ENCODE assay signal across 19 cellular contexts in the genomic region with DNA sequence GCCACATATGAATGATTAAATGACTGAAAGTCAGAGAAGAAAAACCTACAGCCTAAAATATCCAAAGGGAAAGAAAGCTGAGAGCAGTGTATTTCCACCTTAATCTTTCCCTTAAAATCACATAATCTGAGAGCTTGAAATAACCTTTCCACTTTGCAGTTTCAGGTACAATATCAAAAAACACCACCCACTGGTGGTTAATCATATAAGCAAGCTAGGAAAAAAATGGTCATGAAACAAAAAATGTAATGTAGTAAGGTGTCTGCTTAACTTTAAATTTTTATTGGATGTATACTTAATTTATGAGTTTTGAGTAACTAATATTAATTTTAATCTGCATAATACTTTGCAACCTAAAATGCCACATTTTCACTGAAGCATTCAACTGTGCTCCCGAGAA. TPM values are rescaled to one million over a fixed set of nuclear protein-coding genes. Genes with fewer than 3 reads are reported as not detected.
DNase-seq lines count a peak whose midpoint lies in the region; ATAC-seq and TF ChIP-seq lines count a peak whose summit lies in the region.
"Had no signal": no experiment of that assay in that cellular context is flagged by ENCODE, and none has a peak within 500 bp of the region (broad histone marks: within the 10 kb centered on the region; RNA-seq: fewer than 3 reads in every experiment).

No MANE protein-coding gene starts in this region.

- H3K36me3 ChIP-seq in SK-N-SH (replicated peaks in 1 of 2; ENCODE audit: control insufficient read depth in 1 of 2, insufficient read depth in 2 of 2, low read length in 1 of 2) (no peaks in the 10 kb centered on the region), Peyer's patch (no peaks in the 10 kb centered on the region)
- H3K36me3 ChIP-seq: lower lobe of right lung, sigmoid colon, vagina had no signal

- peaks cover 12% of the 10 kb centered on the region for H3F3A ChIP-seq in SK-N-SH (replicated peaks; ENCODE audit: insufficient read depth)

- CTCF ChIA-PET in SK-N-SH (lab: Yijun Ruan, JAX) = interaction anchor here (0.7 to 3.7 kb wide), 12 partner anchors 10 to 763 kb away, joined by 3 to 15 read pairs (median 4); no protein-coding TSS in a partner anchor

- TF ChIP-seq CTCF in SK-N-SH (IDR thresholded peaks at IDR 0.05) (peak; percentile 42), fibroblast of mammary gland (conservative IDR thresholded peaks at IDR 0.05; ENCODE audit: control insufficient read depth, insufficient read depth, low read depth, low read length) (peak; percentile 21), retinal pigment epithelial cell (conservative IDR thresholded peaks at IDR 0.05; ENCODE audit: low read depth, low read length) (peak; percentile 31), Peyer's patch (IDR thresholded peaks at IDR 0.05) (peak in 1 of 6 experiments; percentile 4)

- TF ChIP-seq RAD21 in SK-N-SH (IDR thresholded peaks at IDR 0.05; ENCODE audit: low read length) = no peak

- H3K4me2 ChIP-seq in SK-N-SH = no peak overlapping the region

- TF ChIP-seq POLR2A in Peyer's patch (IDR thresholded peaks at IDR 0.05) = no peak

- POLR2A ChIA-PET in SK-N-SH (lab: Yijun Ruan, JAX) = no interaction called here

- no peak for TF ChIP-seq EP300 in SK-N-SH (IDR thresholded peaks at IDR 0.05; ENCODE audit: borderline replicate concordance in 1 of 2, low read depth in 1 of 2, low read length in 1 of 2)

- no peaks in the 10 kb centered on the region for H3K9me3 ChIP-seq in SK-N-SH
- no peaks in the 10 kb centered on the region for H3K9me3 ChIP-seq in Peyer's patch
- H3K9me3 ChIP-seq: lower lobe of right lung, sigmoid colon, vagina had no signal

- no peaks in the 10 kb centered on the region for H3K9me2 ChIP-seq in SK-N-SH

- no peak overlapping the region for H3K9ac ChIP-seq in SK-N-SH

- ATAC-seq in SK-N-SH treated with all-trans-retinoic acid at 6 μM for 48 hours = no peak
- ATAC-seq in HG02885 (IDR thresholded peaks at IDR 0.05; ENCODE audit: poor library complexity, unreplicated experiment) = no peak
- ATAC-seq: lower lobe of right lung; natural killer cell treated with Interleukin-12 subunit alpha and Interleukin-12 subunit beta and Interleukin-15 and Interleukin-18, amount 100 ng/mL, for 72 hours; stimulated activated memory B cell treated with anti-CD40 and anti-IgM and Interleukin-4, amounts not matched to agents 10 μg/mL and 1 μg/mL and 100 μg/mL, for 72 hours; T-cell had no signal

- no peak overlapping the region for H3K4me3 ChIP-seq in SK-N-SH (ENCODE audit: low read depth in 2 of 2, low read length in 1 of 2)
- no peak overlapping the region for H3K4me3 ChIP-seq in fibroblast of mammary gland (ENCODE audit: control insufficient read depth, low read depth, low read length)
- no peak overlapping the region for H3K4me3 ChIP-seq in retinal pigment epithelial cell (ENCODE audit: low read length)
- no peak overlapping the region for H3K4me3 ChIP-seq in Peyer's patch
- H3K4me3 ChIP-seq: lower lobe of right lung, sigmoid colon, vagina had no signal

- H2AFZ ChIP-seq in SK-N-SH (ENCODE audit: low read depth) = no peak overlapping the region

- no peaks in the 10 kb centered on the region for H4K20me1 ChIP-seq in SK-N-SH (ENCODE audit: insufficient read depth)

- no peaks in the 10 kb centered on the region for H3K27me3 ChIP-seq in SK-N-SH (ENCODE audit: insufficient read depth)
- no peaks in the 10 kb centered on the region for H3K27me3 ChIP-seq in Peyer's patch
- H3K27me3 ChIP-seq: sigmoid colon, vagina had no signal

- WGBS in SK-N-SH (ENCODE audit: low lambda C conversion rate) = 97% methylated on average over 1 of the region's 1 CpG

- DNase-seq in SK-N-SH = no peak
- DNase-seq in RPMI8226 = peak; percentile 29
- no peak for DNase-seq in fibroblast of mammary gland (ENCODE audit: low read depth)
- DNase-seq in retinal pigment epithelial cell (ENCODE audit: low read depth) = no peak
- no peak for DNase-seq in Peyer's patch
- no peak for DNase-seq in T1000 (lab: John Stamatoyannopoulos, UW)
- DNase-seq: activated naive CD8-positive, alpha-beta T cell treated with anti-CD3 and anti-CD28 coated beads, Interleukin-2, amount 10 ng/mL, durations not matched to agents 7 days and 5 days; COR-L47; GOT3; lower lobe of right lung; NCI-H1417 treated with DMSO at 0.1 percent for 48 hours; OCI-M1; T-cell had no signal

- peaks cover 0 to 19% of the 10 kb centered on the region in 2 experiments; a peak in 2 of 4 replicates for H3K4me1 ChIP-seq in SK-N-SH (ENCODE audit: control insufficient read depth in 1 of 2, insufficient read depth in 2 of 2, low read depth in 1 of 2, low read length in 1 of 2)
- H3K4me1 ChIP-seq in Peyer's patch = peaks cover 0 to 4% (median 0%) of the 10 kb centered on the region in 4 donors

- H3K79me2 ChIP-seq in SK-N-SH (ENCODE audit: insufficient read depth) = peaks cover 6% of the 10 kb centered on the region; the same call in 1 of the 2 replicates

- H3K27ac ChIP-seq in SK-N-SH (ENCODE audit: low read depth in 2 of 2, low read length in 1 of 2) = no peak overlapping the region; a peak in 1 of 4 replicates
- no peak overlapping the region for H3K27ac ChIP-seq in Peyer's patch
- H3K27ac ChIP-seq: lower lobe of right lung, vagina had no signal

TF ChIP-seq in SK-N-SH, 30 proteins besides CTCF, POLR2A, EP300 and RAD21 (continues in another document):
- TF ChIP-seq JUND (IDR thresholded peaks at IDR 0.05) = no peak
- TF ChIP-seq RFX5 (IDR thresholded peaks at IDR 0.05; ENCODE audit: low read length) = no peak
- TF ChIP-seq, protein P1, sequence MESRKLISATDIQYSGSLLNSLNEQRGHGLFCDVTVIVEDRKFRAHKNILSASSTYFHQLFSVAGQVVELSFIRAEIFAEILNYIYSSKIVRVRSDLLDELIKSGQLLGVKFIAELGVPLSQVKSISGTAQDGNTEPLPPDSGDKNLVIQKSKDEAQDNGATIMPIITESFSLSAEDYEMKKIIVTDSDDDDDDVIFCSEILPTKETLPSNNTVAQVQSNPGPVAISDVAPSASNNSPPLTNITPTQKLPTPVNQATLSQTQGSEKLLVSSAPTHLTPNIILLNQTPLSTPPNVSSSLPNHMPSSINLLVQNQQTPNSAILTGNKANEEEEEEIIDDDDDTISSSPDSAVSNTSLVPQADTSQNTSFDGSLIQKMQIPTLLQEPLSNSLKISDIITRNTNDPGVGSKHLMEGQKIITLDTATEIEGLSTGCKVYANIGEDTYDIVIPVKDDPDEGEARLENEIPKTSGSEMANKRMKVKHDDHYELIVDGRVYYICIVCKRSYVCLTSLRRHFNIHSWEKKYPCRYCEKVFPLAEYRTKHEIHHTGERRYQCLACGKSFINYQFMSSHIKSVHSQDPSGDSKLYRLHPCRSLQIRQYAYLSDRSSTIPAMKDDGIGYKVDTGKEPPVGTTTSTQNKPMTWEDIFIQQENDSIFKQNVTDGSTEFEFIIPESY (IDR thresholded peaks at IDR 0.05; ENCODE audit: borderline replicate concordance, low read depth) = no peak
- TF ChIP-seq MEF2A (IDR thresholded peaks at IDR 0.05; ENCODE audit: borderline replicate concordance, low read depth) = no peak
- no peak for TF ChIP-seq FOXJ3 (CRISPR knock-in tag; IDR thresholded peaks at IDR 0.05)
- no peak for TF ChIP-seq RXRA (IDR thresholded peaks at IDR 0.05; ENCODE audit: borderline replicate concordance, low read depth)
- TF ChIP-seq NRF1 (IDR thresholded peaks at IDR 0.05; ENCODE audit: low read depth, low read length) = no peak
- no peak for TF ChIP-seq SMC3 (IDR thresholded peaks at IDR 0.05; ENCODE audit: low read depth, low read length)

TF ChIP-seq in SK-N-SH treated with all-trans-retinoic acid at 6 μM for 48 hours, 23 proteins besides CTCF, POLR2A, EP300 and RAD21 (continues in another document):
- TF ChIP-seq ZFP30 (CRISPR knock-in tag; IDR thresholded peaks at IDR 0.05) (no peak), ZNF565 (CRISPR knock-in tag; conservative IDR thresholded peaks at IDR 0.05; ENCODE audit: low read depth) (no peak), ARNTL (CRISPR knock-in tag; IDR thresholded peaks at IDR 0.05; ENCODE audit: borderline replicate concordance, low read depth) (no peak), PPARA (CRISPR knock-in tag; IDR thresholded peaks at IDR 0.05; ENCODE audit: borderline replicate concordance) (no peak), BACH2 (CRISPR knock-in tag; IDR thresholded peaks at IDR 0.05; ENCODE audit: borderline replicate concordance) (no peak), CSDC2 (CRISPR knock-in tag; IDR thresholded peaks at IDR 0.05) (no peak), ZNF70 (CRISPR knock-in tag; IDR thresholded peaks at IDR 0.05) (no peak), ZFP3 (CRISPR knock-in tag; IDR thresholded peaks at IDR 0.05) (no peak), SNAI2 (CRISPR knock-in tag; IDR thresholded peaks at IDR 0.05) (no peak)
- TF ChIP-seq, protein P2, sequence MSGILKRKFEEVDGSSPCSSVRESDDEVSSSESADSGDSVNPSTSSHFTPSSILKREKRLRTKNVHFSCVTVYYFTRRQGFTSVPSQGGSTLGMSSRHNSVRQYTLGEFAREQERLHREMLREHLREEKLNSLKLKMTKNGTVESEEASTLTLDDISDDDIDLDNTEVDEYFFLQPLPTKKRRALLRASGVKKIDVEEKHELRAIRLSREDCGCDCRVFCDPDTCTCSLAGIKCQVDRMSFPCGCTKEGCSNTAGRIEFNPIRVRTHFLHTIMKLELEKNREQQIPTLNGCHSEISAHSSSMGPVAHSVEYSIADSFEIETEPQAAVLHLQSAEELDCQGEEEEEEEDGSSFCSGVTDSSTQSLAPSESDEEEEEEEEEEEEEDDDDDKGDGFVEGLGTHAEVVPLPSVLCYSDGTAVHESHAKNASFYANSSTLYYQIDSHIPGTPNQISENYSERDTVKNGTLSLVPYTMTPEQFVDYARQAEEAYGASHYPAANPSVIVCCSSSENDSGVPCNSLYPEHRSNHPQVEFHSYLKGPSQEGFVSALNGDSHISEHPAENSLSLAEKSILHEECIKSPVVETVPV (CRISPR knock-in tag; IDR thresholded peaks at IDR 0.05) = no peak
- TF ChIP-seq, protein P3, sequence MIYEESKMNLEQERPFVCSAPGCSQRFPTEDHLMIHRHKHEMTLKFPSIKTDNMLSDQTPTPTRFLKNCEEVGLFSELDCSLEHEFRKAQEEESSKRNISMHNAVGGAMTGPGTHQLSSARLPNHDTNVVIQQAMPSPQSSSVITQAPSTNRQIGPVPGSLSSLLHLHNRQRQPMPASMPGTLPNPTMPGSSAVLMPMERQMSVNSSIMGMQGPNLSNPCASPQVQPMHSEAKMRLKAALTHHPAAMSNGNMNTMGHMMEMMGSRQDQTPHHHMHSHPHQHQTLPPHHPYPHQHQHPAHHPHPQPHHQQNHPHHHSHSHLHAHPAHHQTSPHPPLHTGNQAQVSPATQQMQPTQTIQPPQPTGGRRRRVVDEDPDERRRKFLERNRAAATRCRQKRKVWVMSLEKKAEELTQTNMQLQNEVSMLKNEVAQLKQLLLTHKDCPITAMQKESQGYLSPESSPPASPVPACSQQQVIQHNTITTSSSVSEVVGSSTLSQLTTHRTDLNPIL (CRISPR knock-in tag; IDR thresholded peaks at IDR 0.05; ENCODE audit: low read depth) = no peak

RNA-seq across cellular contexts. Expression of a gene that starts 3.2 kb away (rescaled TPM):
- 3.8 and 5.4 TPM in 2 replicates for polyA plus RNA-seq in SK-N-SH (2012; rRNA removed)
- 3.9 and 4.2 TPM in 2 replicates for polyA plus RNA-seq in SK-N-SH (2012; cell fraction: cytosol; rRNA removed)
- 6.0 and 11.5 TPM in 2 replicates for polyA plus RNA-seq in SK-N-SH (2012; cell fraction: nucleus; rRNA removed)
- total RNA-seq in Peyer's patch = 1 to 10 TPM; 3.9 to 9.9 (median 5.3) TPM
